In the genomic region with DNA sequence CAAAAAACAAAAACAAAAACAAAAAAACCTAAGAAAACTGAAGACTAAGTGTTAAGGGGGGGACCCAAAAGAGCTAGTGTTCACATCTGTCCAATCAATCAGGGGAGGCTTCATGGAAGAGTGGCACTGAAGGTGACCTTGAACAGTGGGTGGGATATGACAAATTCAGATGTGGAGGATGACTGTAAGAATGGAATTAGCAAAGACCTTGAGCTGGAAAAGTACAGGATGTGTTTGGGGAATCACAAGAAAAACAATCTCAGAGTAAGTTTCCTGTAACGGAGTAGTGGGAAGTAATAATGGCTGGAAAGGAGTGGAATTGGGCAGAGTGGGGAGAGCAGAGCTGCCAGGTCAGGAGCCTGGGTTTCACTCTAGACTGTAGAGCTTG, we compare ENCODE assay signal across 16 cellular contexts. TPM values are rescaled to one million over a fixed set of nuclear protein-coding genes. Genes with fewer than 3 reads are reported as not detected.
DNase-seq lines count a peak whose midpoint lies in the region; ATAC-seq and TF ChIP-seq lines count a peak whose summit lies in the region.
"Had no signal": no experiment of that assay in that cellular context is flagged by ENCODE, and none has a peak within 500 bp of the region (broad histone marks: within the 10 kb centered on the region; RNA-seq: fewer than 3 reads in every experiment).

No MANE protein-coding gene starts in this region.

- H3K4me2 ChIP-seq in BLaER1 treated with 17β-estradiol and CSF1 and Interleukin-3, amounts not matched to agents 10 nM and 100 nM, result peak overlapping the region in 6 of 11 experiments; percentile 53 to 87 (median 78); a peak in 10 of 22 replicates

- peaks cover 11 to 15% (median 13%) of the 10 kb centered on the region in 11 experiments; a peak in 18 of 22 replicates for H4K20me1 ChIP-seq in BLaER1 treated with 17β-estradiol and CSF1 and Interleukin-3, amounts not matched to agents 10 nM and 100 nM

- H3K27ac ChIP-seq in BLaER1 treated with 17β-estradiol and CSF1 and Interleukin-3, amounts not matched to agents 10 nM and 100 nM, result peak overlapping the region in 1 of 11 experiments; percentile 26; a peak in 1 of 22 replicates

- peak overlapping the region; percentile 96 for H3K27ac Mint-ChIP-seq in osteocyte (ENCODE audit: unreplicated experiment)
- H3K27ac Mint-ChIP-seq: activated B cell treated with CpG ODN at 0.5 μM for 24 hours; stimulated activated memory B cell treated with anti-CD40 and anti-IgM and Interleukin-4, amounts not matched to agents 10 μg/mL and 1 μg/mL and 100 μg/mL, for 72 hours had no signal

- H3K4me3 ChIP-seq in BLaER1 treated with 17β-estradiol and CSF1 and Interleukin-3, amounts not matched to agents 10 nM and 100 nM, result no peak overlapping the region

- peaks cover 0 to 7% (median 0%) of the 10 kb centered on the region in 11 experiments; a peak in 5 of 22 replicates for H3K9me3 ChIP-seq in BLaER1 treated with 17β-estradiol and CSF1 and Interleukin-3, amounts not matched to agents 10 nM and 100 nM (replicated peaks in 1 of 11)

- H3K9me3 Mint-ChIP-seq in osteocyte (ENCODE audit: unreplicated experiment), result no peaks in the 10 kb centered on the region
- H3K9me3 Mint-ChIP-seq: activated B cell treated with CpG ODN at 0.5 μM for 24 hours; stimulated activated memory B cell treated with anti-CD40 and anti-IgM and Interleukin-4, amounts not matched to agents 10 μg/mL and 1 μg/mL and 100 μg/mL, for 72 hours had no signal

- no peaks in the 10 kb centered on the region for H3K27me3 Mint-ChIP-seq in osteocyte (ENCODE audit: unreplicated experiment)
- H3K27me3 Mint-ChIP-seq: activated B cell treated with CpG ODN at 0.5 μM for 24 hours; stimulated activated memory B cell treated with anti-CD40 and anti-IgM and Interleukin-4, amounts not matched to agents 10 μg/mL and 1 μg/mL and 100 μg/mL, for 72 hours had no signal

- H3K4me1 Mint-ChIP-seq in osteocyte (ENCODE audit: unreplicated experiment), result peaks cover 61% of the 10 kb centered on the region

- peak; percentile 44 for DNase-seq in M059J (ENCODE audit: low read depth)
- peak; percentile 77 for DNase-seq in dermis blood vessel endothelial cell
- no peak for DNase-seq in osteocyte (ENCODE audit: extremely low spot score, unreplicated experiment)
- DNase-seq in activated T-cell treated with anti-CD3 and anti-CD28 coated beads for 4 hours, result no peak
- DNase-seq in stimulated activated CD8-positive, alpha-beta memory T cell treated with anti-CD3 and anti-CD28 coated beads, Interleukin-4, amount 100 ng/mL, for 48 hours, result no peak
- DNase-seq: activated B cell treated with CpG ODN at 0.5 μM for 24 hours; activated T-cell treated with anti-CD3 and anti-CD28 coated beads, Interleukin-2, amount 50 U/mL, for 48 hours; DMS79 treated with DMSO at 0.1 percent for 48 hours; stimulated activated CD4-positive, alpha-beta T cell treated with anti-CD3 and anti-CD28 coated beads, Interleukin-2, amount 100 ng/mL, for 24 hours had no signal

- peaks cover 17 to 76% (median 51%) of the 10 kb centered on the region in 10 experiments for H3K4me1 ChIP-seq in BLaER1 treated with 17β-estradiol and CSF1 and Interleukin-3, amounts not matched to agents 10 nM and 100 nM

- peak overlapping the region; percentile 15 for H3K4me3 Mint-ChIP-seq in osteocyte (ENCODE audit: unreplicated experiment)
- H3K4me3 Mint-ChIP-seq: activated B cell treated with CpG ODN at 0.5 μM for 24 hours; brain; stimulated activated memory B cell treated with anti-CD40 and anti-IgM and Interleukin-4, amounts not matched to agents 10 μg/mL and 1 μg/mL and 100 μg/mL, for 72 hours had no signal

- peaks cover 14% of the 10 kb centered on the region for H3K36me3 Mint-ChIP-seq in osteocyte (ENCODE audit: unreplicated experiment)
- H3K36me3 Mint-ChIP-seq: brain had no signal

- no peak overlapping the region for H3K9ac ChIP-seq in BLaER1 treated with 17β-estradiol and CSF1 and Interleukin-3, amounts not matched to agents 10 nM and 100 nM

- H3K36me3 ChIP-seq in BLaER1 treated with 17β-estradiol and CSF1 and Interleukin-3, amounts not matched to agents 10 nM and 100 nM, result peaks cover 0 to 15% (median 12%) of the 10 kb centered on the region in 11 experiments; a peak in 21 of 22 replicates

- TF ChIP-seq CTCF in osteocyte (IDR thresholded peaks at IDR 0.05), result no peak

- H3K27me3 ChIP-seq in BLaER1 treated with 17β-estradiol and CSF1 and Interleukin-3, amounts not matched to agents 10 nM and 100 nM, result no peaks in the 10 kb centered on the region

- ATAC-seq in HG03432 (IDR thresholded peaks at IDR 0.05; ENCODE audit: unreplicated experiment), result no peak
- no peak for ATAC-seq in GM21576 (IDR thresholded peaks at IDR 0.05; ENCODE audit: unreplicated experiment)
- ATAC-seq: left lobe of liver; SK-N-SH treated with all-trans-retinoic acid at 6 μM for 48 hours; stimulated activated memory B cell treated with anti-CD40 and anti-IgM and Interleukin-4, amounts not matched to agents 10 μg/mL and 1 μg/mL and 100 μg/mL, for 72 hours had no signal

RNA-seq across cellular contexts. Expression of a gene that starts 2.9 kb away (rescaled TPM):
- 348 and 388 TPM in 2 replicates for total RNA-seq in M059J (2014; rRNA removed; shearing (Covaris generic))
- total RNA-seq in dermis blood vessel endothelial cell (74.4 and 134 TPM in 2 replicates), osteocyte (395 and 418 TPM in 2 replicates)

RNA-seq across cellular contexts. Expression of a gene that starts 4.8 kb away (rescaled TPM):
- 194 and 244 TPM in 2 replicates for total RNA-seq in M059J (2014; rRNA removed; shearing (Covaris generic))
- total RNA-seq in dermis blood vessel endothelial cell (71.5 and 124 TPM in 2 replicates), osteocyte (86.8 and 88.1 TPM in 2 replicates)

RNA-seq across cellular contexts. Expression of a gene that starts 27.1 kb away (rescaled TPM):
- total RNA-seq in M059J (2014; rRNA removed; shearing (Covaris generic)), result 1,768 and 1,968 TPM in 2 replicates
- total RNA-seq in dermis blood vessel endothelial cell (301 and 692 TPM in 2 replicates), osteocyte (725 and 729 TPM in 2 replicates)

RNA-seq across cellular contexts. Expression of a gene that starts 30.2 kb away (rescaled TPM):
- 9.9 and 10.9 TPM in 2 replicates for total RNA-seq in M059J (2014; rRNA removed; shearing (Covaris generic))
- 6.3 and 12.5 TPM in 2 replicates for total RNA-seq in dermis blood vessel endothelial cell
- 37.7 and 40.1 TPM in 2 replicates for total RNA-seq in osteocyte

RNA-seq across cellular contexts. Expression of a gene that starts 56.5 kb away (rescaled TPM):
- 36.3 and 38.2 TPM in 2 replicates for total RNA-seq in M059J (2014; rRNA removed; shearing (Covaris generic))
- 3.1 and 4.6 TPM in 2 replicates for total RNA-seq in dermis blood vessel endothelial cell
- total RNA-seq in osteocyte, result 28.1 and 31.5 TPM in 2 replicates

Comparison
In these comparisons a context has a peak if more than half of its experiments do, and no peak if none do; other contexts are left out.
1. DNase-seq: peak in M059J (single experiment) and dermis blood vessel endothelial cell (single experiment); none in osteocyte (single experiment), activated T-cell treated with anti-CD3 and anti-CD28 coated beads for 4 hours (single experiment) and stimulated activated CD8-positive, alpha-beta memory T cell treated with anti-CD3 and anti-CD28 coated beads, Interleukin-4, amount 100 ng/mL, for 48 hours (single experiment).